Comparison of ENCODE assay signal across 1 cellular context in genomic region chr16:3188925-3189825, GRCh38.
TF ChIP-seq lines count a peak whose summit lies in the region.

No MANE protein-coding gene starts in this region.

TF ChIP-seq in HepG2, 621 proteins besides CTCF, POLR2A, EP300 and RAD21 (continued from another document and continues in another):
- TF ChIP-seq ATF5 (CRISPR knock-in tag; IDR thresholded peaks at IDR 0.05; ENCODE audit: low read depth) (no peak), ZNF598 (CRISPR knock-in tag; IDR thresholded peaks at IDR 0.05; ENCODE audit: borderline replicate concordance) (0 out of 2 replicates have a peak, but pooled peaks have one; percentile 42), SIN3A (IDR thresholded peaks at IDR 0.05; ENCODE audit: borderline replicate concordance, low read depth, low read length) (no peak), NFE2L1 (CRISPR knock-in tag; IDR thresholded peaks at IDR 0.05; ENCODE audit: borderline replicate concordance) (0 out of 2 replicates have a peak, but pooled peaks have one; percentile 63), ZNF501 (CRISPR knock-in tag; IDR thresholded peaks at IDR 0.05) (peak; percentile 47), ZNF7 (CRISPR knock-in tag; IDR thresholded peaks at IDR 0.05) (no peak), ASH2L (IDR thresholded peaks at IDR 0.05; ENCODE audit: insufficient read length, low read depth, low read length) (peak; percentile 65), ZSCAN22 (CRISPR knock-in tag; IDR thresholded peaks at IDR 0.05) (no peak), ZNF737 (CRISPR knock-in tag; IDR thresholded peaks at IDR 0.05; ENCODE audit: borderline replicate concordance) (no peak), RFXANK (CRISPR knock-in tag; IDR thresholded peaks at IDR 0.05) (no peak), NR3C1 (CRISPR knock-in tag; IDR thresholded peaks at IDR 0.05) (no peak), RNF2 (conservative IDR thresholded peaks at IDR 0.05; ENCODE audit: low read depth) (peak; percentile 53; the same call in 1 of the 2 replicates), MZF1 (CRISPR knock-in tag; IDR thresholded peaks at IDR 0.05; ENCODE audit: borderline replicate concordance) (no peak), CCDC6 (CRISPR knock-in tag; IDR thresholded peaks at IDR 0.05) (no peak), ZBED4 (CRISPR knock-in tag; IDR thresholded peaks at IDR 0.05; ENCODE audit: borderline replicate concordance) (no peak), PHF5A (CRISPR knock-in tag; IDR thresholded peaks at IDR 0.05; ENCODE audit: low read depth, unreplicated experiment) (no peak), ZNF20 (CRISPR knock-in tag; IDR thresholded peaks at IDR 0.05) (no peak), FOXO4 (CRISPR knock-in tag; conservative IDR thresholded peaks at IDR 0.05) (no peak), ZNF619 (CRISPR knock-in tag; IDR thresholded peaks at IDR 0.05) (peak; percentile 65), ZGPAT (CRISPR knock-in tag; IDR thresholded peaks at IDR 0.05) (peak; percentile 71; the same call in 1 of the 2 replicates), SP1 (IDR thresholded peaks at IDR 0.05) (no peak), SP1 (CRISPR knock-in tag; IDR thresholded peaks at IDR 0.05) (no peak), TSC22D2 (CRISPR knock-in tag; IDR thresholded peaks at IDR 0.05; ENCODE audit: borderline replicate concordance) (peak; percentile 30; the same call in 1 of the 2 replicates), NR0B2 (CRISPR knock-in tag; IDR thresholded peaks at IDR 0.05) (0 out of 2 replicates have a peak, but pooled peaks have one; percentile 34), ZNF234 (CRISPR knock-in tag; conservative IDR thresholded peaks at IDR 0.05) (no peak), MAFF (IDR thresholded peaks at IDR 0.05; ENCODE audit: low read depth, low read length) (no peak), EHMT2 (IDR thresholded peaks at IDR 0.05; ENCODE audit: borderline replicate concordance, low read depth, low read length) (no peak), SRY (CRISPR knock-in tag; IDR thresholded peaks at IDR 0.05) (0 out of 2 replicates have a peak, but pooled peaks have one; percentile 23), THAP9 (CRISPR knock-in tag; IDR thresholded peaks at IDR 0.05; ENCODE audit: borderline replicate concordance) (peak; percentile 60; the same call in 1 of the 2 replicates), ZNF44 (CRISPR knock-in tag; IDR thresholded peaks at IDR 0.05) (peak; percentile 64; the same call in 1 of the 2 replicates), SIX1 (CRISPR knock-in tag; IDR thresholded peaks at IDR 0.05; ENCODE audit: borderline replicate concordance) (peak; percentile 11; the same call in 1 of the 2 replicates), ZNF567 (CRISPR knock-in tag; IDR thresholded peaks at IDR 0.05; ENCODE audit: borderline replicate concordance) (peak; percentile 89; the same call in 1 of the 2 replicates), SMAD3 (CRISPR knock-in tag; IDR thresholded peaks at IDR 0.05) (peak; percentile 64; the same call in 1 of the 2 replicates), MTF2 (CRISPR knock-in tag; IDR thresholded peaks at IDR 0.05; ENCODE audit: borderline replicate concordance) (no peak), NFKB2 (CRISPR knock-in tag; IDR thresholded peaks at IDR 0.05; ENCODE audit: borderline replicate concordance) (peak; percentile 52; the same call in 1 of the 2 replicates), ZNF407 (CRISPR knock-in tag; IDR thresholded peaks at IDR 0.05; ENCODE audit: not compliant biosample characterization) (no peak), HMGXB4 (CRISPR knock-in tag; IDR thresholded peaks at IDR 0.05; ENCODE audit: borderline replicate concordance in 1 of 2, low read depth in 1 of 2) (peak; percentile 89 to 96)
